ENCODE assay signal across 19 cellular contexts in the genomic region with DNA sequence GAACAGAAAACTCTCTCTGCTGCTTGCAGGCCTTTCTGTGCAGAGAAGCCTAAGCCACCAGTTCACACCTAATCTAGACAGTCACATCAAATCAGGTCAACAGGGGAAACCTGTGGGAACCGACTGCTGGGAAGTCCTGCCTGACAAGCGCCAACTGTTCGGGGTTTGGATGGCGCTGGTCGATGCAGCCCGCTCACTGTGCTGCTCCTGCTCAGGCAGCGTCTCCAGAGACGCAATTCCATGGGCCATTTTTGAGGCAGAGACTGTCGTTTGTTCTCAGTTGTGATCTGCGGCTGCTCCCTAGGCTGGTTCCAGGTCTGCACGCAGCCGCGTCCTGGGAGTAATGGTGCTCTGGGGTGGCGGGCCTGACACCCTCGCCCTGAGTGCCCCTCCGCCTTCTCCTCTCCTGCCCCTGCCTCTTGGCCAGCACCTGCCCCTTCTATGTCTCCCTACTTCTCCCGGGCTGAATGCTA. TPM values are rescaled to one million over a fixed set of nuclear protein-coding genes. Genes with fewer than 3 reads are reported as not detected.
A peak's percentile ranks its signal among the peaks of the same experiment; 100 is the strongest.
DNase-seq lines count a peak whose midpoint lies in the region; ATAC-seq and TF ChIP-seq lines count a peak whose summit lies in the region.
"Had no signal": no experiment of that assay in that cellular context is flagged by ENCODE, and none has a peak within 500 bp of the region (broad histone marks: within the 10 kb centered on the region; RNA-seq: fewer than 3 reads in every experiment).

No MANE protein-coding gene starts in this region.

- TF ChIP-seq CTCF in coronary artery (IDR thresholded peaks at IDR 0.05) (no peak), right lobe of liver (IDR thresholded peaks at IDR 0.05) (no peak)

- no peak overlapping the region for H3K4me3 Mint-ChIP-seq in activated T-helper 2 cell treated with anti-CD3 and anti-CD28 coated beads, Interferon-gamma antibody, Interleukin-2, Interleukin-4, amounts not matched to agents 10 μg/mL and 5 μg/mL and 100 μg/mL, durations not matched to agents 14 hours and 24 hours and 36 hours (ENCODE audit: low read depth)

- WGBS in right cardiac atrium: 86% methylated on average over 17 of the region's 17 CpGs
- 46% methylated on average over 8 of the region's 17 CpGs for WGBS in right lobe of liver (ENCODE audit: insufficient coverage, low coverage, low lambda C conversion rate, missing lambda C conversion rate)

- H3K27me3 ChIP-seq in right cardiac atrium (ENCODE audit: control insufficient read depth, insufficient read depth): no peaks in the 10 kb centered on the region
- H3K27me3 ChIP-seq in right lobe of liver: no peaks in the 10 kb centered on the region

- DNase-seq in right cardiac atrium (no peak), cardiac septum (ENCODE audit: low spot score) (no peak), coronary artery (ENCODE audit: low spot score) (no peak), right lobe of liver (no peak), NCI-H1436 treated with DMSO at 0.1 percent for 48 hours (lab: John Stamatoyannopoulos, UW) (no peak)
- DNase-seq in activated T-helper 2 cell treated with anti-CD3 and anti-CD28 coated beads, Interferon-gamma antibody, Interleukin-2, Interleukin-4, amounts not matched to agents 10 μg/mL and 5 μg/mL and 100 μg/mL, durations not matched to agents 14 hours and 24 hours and 36 hours (ENCODE audit: low spot score): no peak
- DNase-seq: NCI-H1105, NCI-H1694 treated with DMSO at 0.1 percent for 48 hours, NCI-H2107, NCI-H226, NCI-H526 had no signal

- H3K4me1 ChIP-seq in right cardiac atrium (ENCODE audit: control insufficient read depth, insufficient read depth, low read length): peaks cover 9% of the 10 kb centered on the region
- peaks cover 0 to 42% (median 7%) of the 10 kb centered on the region in 4 donors for H3K4me1 ChIP-seq in right lobe of liver

- H3K9me3 ChIP-seq in right cardiac atrium (ENCODE audit: control insufficient read depth, low read length) (no peaks in the 10 kb centered on the region), right lobe of liver (no peaks in the 10 kb centered on the region)
- H3K9me3 ChIP-seq: A549 had no signal

- peaks cover 13% of the 10 kb centered on the region for H3K27me3 Mint-ChIP-seq in activated T-helper 2 cell treated with anti-CD3 and anti-CD28 coated beads, Interferon-gamma antibody, Interleukin-2, Interleukin-4, amounts not matched to agents 10 μg/mL and 5 μg/mL and 100 μg/mL, durations not matched to agents 14 hours and 24 hours and 36 hours (ENCODE audit: low read depth)

- H3K36me3 ChIP-seq in right lobe of liver: peaks cover 0 to 44% (median 17%) of the 10 kb centered on the region in 4 donors

- H3K4me3 ChIP-seq in right cardiac atrium (ENCODE audit: low read length): peak overlapping the region; percentile 38
- peak overlapping the region; percentile 63 for H3K4me3 ChIP-seq in coronary artery
- peak overlapping the region; percentile 63 to 82 (median 81) for H3K4me3 ChIP-seq in right lobe of liver
- H3K4me3 ChIP-seq: A549 had no signal

- no peaks in the 10 kb centered on the region for H3K4me1 Mint-ChIP-seq in activated T-helper 2 cell treated with anti-CD3 and anti-CD28 coated beads, Interferon-gamma antibody, Interleukin-2, Interleukin-4, amounts not matched to agents 10 μg/mL and 5 μg/mL and 100 μg/mL, durations not matched to agents 14 hours and 24 hours and 36 hours (ENCODE audit: low read depth)

- H3K27ac ChIP-seq in right cardiac atrium (ENCODE audit: low read length) (peak overlapping the region; percentile 25), coronary artery (peak overlapping the region in 1 of 2 donors; percentile 15), right lobe of liver (peak overlapping the region; percentile 16 to 97 (median 83))
- H3K27ac ChIP-seq: A549, C4-2B had no signal

- no peaks in the 10 kb centered on the region for H3K36me3 Mint-ChIP-seq in activated T-helper 2 cell treated with anti-CD3 and anti-CD28 coated beads, Interferon-gamma antibody, Interleukin-2, Interleukin-4, amounts not matched to agents 10 μg/mL and 5 μg/mL and 100 μg/mL, durations not matched to agents 14 hours and 24 hours and 36 hours (ENCODE audit: low read depth)

- intact Hi-C loops in right cardiac atrium (cut with DNase I) (no loop called here), cardiac septum (cut with DNase I) (loop anchor here (5.0 kb wide), 2 partner anchors 40 to 60 kb away; no protein-coding TSS in a partner anchor), right lobe of liver (cut with DNase I) (loop anchor here in 1 of 2 donors (10.0 kb wide), 1 partner anchor 62 kb away; no protein-coding TSS in a partner anchor)
- intact Hi-C loops in activated T-helper 2 cell treated with anti-CD3 and anti-CD28 coated beads, Interferon-gamma antibody, Interleukin-2, Interleukin-4, amounts not matched to agents 10 μg/mL and 5 μg/mL and 100 μg/mL, durations not matched to agents 14 hours and 24 hours and 36 hours (cut with micrococcal nuclease): no loop called here

- no peak for ATAC-seq in right cardiac atrium
- no peak for ATAC-seq in right lobe of liver
- no peak for ATAC-seq in GM21528 (IDR thresholded peaks at IDR 0.05; ENCODE audit: low FRiP score, unreplicated experiment)
- no peak for ATAC-seq in GM18502 (IDR thresholded peaks at IDR 0.05; ENCODE audit: poor library complexity, unreplicated experiment)
- ATAC-seq: A549, Panc1 had no signal

- H3K9me3 Mint-ChIP-seq in activated T-helper 2 cell treated with anti-CD3 and anti-CD28 coated beads, Interferon-gamma antibody, Interleukin-2, Interleukin-4, amounts not matched to agents 10 μg/mL and 5 μg/mL and 100 μg/mL, durations not matched to agents 14 hours and 24 hours and 36 hours: peaks cover 4% of the 10 kb centered on the region

- no peak overlapping the region for H3K27ac Mint-ChIP-seq in activated T-helper 2 cell treated with anti-CD3 and anti-CD28 coated beads, Interferon-gamma antibody, Interleukin-2, Interleukin-4, amounts not matched to agents 10 μg/mL and 5 μg/mL and 100 μg/mL, durations not matched to agents 14 hours and 24 hours and 36 hours

- TF ChIP-seq POLR2A in right lobe of liver (IDR thresholded peaks at IDR 0.05): peak; percentile 18

RNA-seq across cellular contexts. Expression of gene AGT, which starts 1.4 kb away (rescaled TPM):
- total RNA-seq in right cardiac atrium: 100 to 1,000 TPM; 114 to 168 (median 140) TPM
- 121 TPM for polyA plus RNA-seq in right cardiac atrium
- 71.0 TPM for total RNA-seq in cardiac septum
- 1,000 to 10,000 TPM; 1,076 to 2,346 (median 1,911) TPM for total RNA-seq in right lobe of liver
- not detected in 2 replicates for total RNA-seq in activated T-helper 2 cell treated with anti-CD3 and anti-CD28 coated beads, Interferon-gamma antibody, Interleukin-2, Interleukin-4, amounts not matched to agents 10 μg/mL and 5 μg/mL and 100 μg/mL, durations not matched to agents 14 hours and 24 hours and 36 hours
- total RNA-seq: Daoy had no signal

RNA-seq across cellular contexts. Expression of gene CAPN9, which starts 34.7 kb away (rescaled TPM):
- total RNA-seq in right cardiac atrium (under 1 TPM; 0.23 to 0.53 (median 0.28) TPM), cardiac septum (0.38 TPM), right lobe of liver (not detected)
- 0.25 TPM for polyA plus RNA-seq in right cardiac atrium
- not detected in 2 replicates for total RNA-seq in activated T-helper 2 cell treated with anti-CD3 and anti-CD28 coated beads, Interferon-gamma antibody, Interleukin-2, Interleukin-4, amounts not matched to agents 10 μg/mL and 5 μg/mL and 100 μg/mL, durations not matched to agents 14 hours and 24 hours and 36 hours
- total RNA-seq: Daoy, HT1080, LHCN-M2 had no signal
- polyA plus RNA-seq: A549 had no signal

Comparison
In these comparisons a context has a peak if more than half of its experiments do, and no peak if none do; other contexts are left out.
1. RNA of gene AGT, which starts 1.4 kb away (total RNA-seq): 1,076 to 2,346 TPM in right lobe of liver, 114 to 168 TPM in right cardiac atrium and 71.0 TPM in cardiac septum (single experiment); not detected in activated T-helper 2 cell treated with anti-CD3 and anti-CD28 coated beads, Interferon-gamma antibody, Interleukin-2, Interleukin-4, amounts not matched to agents 10 μg/mL and 5 μg/mL and 100 μg/mL, durations not matched to agents 14 hours and 24 hours and 36 hours; every median in the first group is over 10 times any median in the second.
2. Peak in every context shown above with its lines, with median percentiles within 50 percentile points of each other: H3K4me3 ChIP-seq.